ENCODE assay signal across 1 cellular context in the genomic region with DNA sequence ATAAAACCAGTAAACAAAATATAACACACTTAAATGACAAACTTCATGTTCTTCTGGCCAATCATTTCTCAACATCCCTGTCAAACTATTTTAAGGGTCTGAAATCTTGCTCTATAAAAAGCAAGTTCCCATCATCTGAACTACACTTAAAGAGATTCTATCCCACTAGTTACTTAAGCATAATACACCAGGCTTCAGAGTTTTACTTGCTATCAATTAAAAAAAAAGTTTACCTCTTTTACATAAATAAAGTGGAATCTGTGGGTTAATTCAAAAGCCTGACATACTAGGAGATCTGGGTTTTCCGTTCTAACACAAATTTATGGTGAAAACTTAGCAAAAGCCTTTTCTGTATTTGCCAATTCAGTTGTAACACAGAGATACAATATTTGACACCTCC.
TF ChIP-seq lines count a peak whose summit lies in the region.

No MANE protein-coding gene starts in this region.

TF ChIP-seq in HepG2, 621 proteins besides CTCF, POLR2A, EP300 and RAD21 (continued from another document):
- TF ChIP-seq, protein P1, sequence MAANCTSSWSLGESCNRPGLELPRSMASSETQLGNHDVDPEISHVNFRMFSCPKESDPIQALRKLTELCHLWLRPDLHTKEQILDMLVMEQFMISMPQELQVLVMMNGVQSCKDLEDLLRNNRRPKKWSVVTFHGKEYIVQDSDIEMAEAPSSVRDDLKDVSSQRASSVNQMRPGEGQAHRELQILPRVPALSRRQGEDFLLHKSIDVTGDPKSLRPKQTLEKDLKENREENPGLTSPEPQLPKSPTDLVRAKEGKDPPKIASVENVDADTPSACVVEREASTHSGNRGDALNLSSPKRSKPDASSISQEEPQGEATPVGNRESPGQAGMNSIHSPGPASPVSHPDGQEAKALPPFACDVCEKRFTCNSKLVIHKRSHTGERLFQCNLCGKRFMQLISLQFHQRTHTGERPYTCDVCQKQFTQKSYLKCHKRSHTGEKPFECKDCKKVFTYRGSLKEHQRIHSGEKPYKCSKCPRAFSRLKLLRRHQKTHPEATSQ (CRISPR knock-in tag; IDR thresholded peaks at IDR 0.05; ENCODE audit: borderline replicate concordance), result 0 out of 2 replicates have a peak, but pooled peaks have one; percentile 21
- no peak for TF ChIP-seq CBX5 (CRISPR knock-in tag; IDR thresholded peaks at IDR 0.05; ENCODE audit: borderline replicate concordance)
